ENCODE assay signal across 8 cellular contexts in the genomic region with DNA sequence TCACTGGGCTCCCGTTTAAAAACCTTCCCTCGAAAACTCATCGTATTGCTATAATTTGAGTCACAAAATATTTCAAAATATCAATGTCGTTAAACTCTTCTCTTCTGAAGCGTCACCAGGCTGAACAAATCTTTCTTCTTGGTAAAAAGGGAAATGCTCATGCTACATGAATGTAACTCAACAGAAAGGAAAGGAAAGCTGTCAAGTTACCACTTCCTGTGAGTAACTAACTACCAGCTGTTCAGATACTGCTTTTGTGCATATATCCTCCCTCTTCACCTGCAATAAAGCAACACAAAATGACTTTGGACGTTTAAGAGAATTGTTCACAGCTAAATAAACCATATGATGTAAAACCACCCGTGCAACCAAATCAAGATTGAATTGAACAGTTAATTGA.
DNase-seq lines count a peak whose midpoint lies in the region; FAIRE-seq and TF ChIP-seq lines count a peak whose summit lies in the region.

No MANE protein-coding gene starts in this region.

- peak overlapping the region; percentile 56 for H3K4me3 Mint-ChIP-seq in chondrocyte (ENCODE audit: unreplicated experiment)

- H3K4me1 ChIP-seq in skeletal muscle satellite cell (ENCODE audit: control insufficient read depth, insufficient read depth, low read length): peaks cover 46% of the 10 kb centered on the region

- no peaks in the 10 kb centered on the region for H3K36me3 ChIP-seq in skeletal muscle satellite cell (ENCODE audit: insufficient read depth, low read length)

- H3K9ac ChIP-seq in skeletal muscle satellite cell (ENCODE audit: low read depth, low read length): peak overlapping the region; percentile 68

- H3K27me3 ChIP-seq in skeletal muscle satellite cell (ENCODE audit: control insufficient read depth, insufficient read depth, low read length): no peaks in the 10 kb centered on the region

- no peaks in the 10 kb centered on the region for H3K9me3 ChIP-seq in skeletal muscle satellite cell (replicated peaks; ENCODE audit: low read length)

- H3K27me3 Mint-ChIP-seq in chondrocyte (ENCODE audit: low read depth): no peaks in the 10 kb centered on the region

- H3K4me3 ChIP-seq in HFF-Myc (replicated peaks; ENCODE audit: low read depth, low read length) (no peak overlapping the region), skeletal muscle satellite cell (ENCODE audit: low read length) (peak overlapping the region; percentile 58), coronary artery (no peak overlapping the region)

- no peaks in the 10 kb centered on the region for H3K9me3 Mint-ChIP-seq in chondrocyte (ENCODE audit: low read depth)

- peaks cover 48% of the 10 kb centered on the region for H3K4me1 Mint-ChIP-seq in chondrocyte (ENCODE audit: low read depth)

- peak; percentile 95 for FAIRE-seq in GM18507 (lab: Jason Lieb, UNC)

- no peaks in the 10 kb centered on the region for H3K36me3 Mint-ChIP-seq in chondrocyte (ENCODE audit: low read depth)

- DNase-seq in GM18507 (ENCODE audit: extremely low spot score, insufficient read length, low read depth) (no peak), HFF-Myc (ENCODE audit: extremely low read depth, low read depth) (peak; percentile 27), MV-4-11 (lab: John Stamatoyannopoulos, UW) (peak; percentile 94), chondrocyte (ENCODE audit: low spot score) (no peak), inferior parietal cortex (ENCODE audit: extremely low spot score) (no peak), coronary artery (ENCODE audit: low spot score) (no peak), G401 (ENCODE audit: low spot score) (no peak)

- H3K4me2 ChIP-seq in skeletal muscle satellite cell (ENCODE audit: low read length): peak overlapping the region; percentile 74

- TF ChIP-seq CTCF in HFF-Myc (IDR thresholded peaks at IDR 0.05; ENCODE audit: low read depth, low read length, missing control alignments) (no peak), chondrocyte (IDR thresholded peaks at IDR 0.05) (no peak), coronary artery (IDR thresholded peaks at IDR 0.05) (no peak)

- in situ Hi-C loops in G401 (cut with HindIII; ENCODE audit: low sequenced_read_pairs): no loop called here

- H3K27ac ChIP-seq in coronary artery: peak overlapping the region in 1 of 2 donors; percentile 15

- H3K27ac Mint-ChIP-seq in chondrocyte (ENCODE audit: unreplicated experiment): peak overlapping the region; percentile 84

Comparison
In these comparisons a context has a peak if more than half of its experiments do, and no peak if none do; other contexts are left out.
1. DNase-seq: peak in HFF-Myc (single experiment) and MV-4-11 (single experiment); none in GM18507 (single experiment), chondrocyte (single experiment), inferior parietal cortex (single experiment), coronary artery (single experiment) and G401 (single experiment).